In the genomic region with DNA sequence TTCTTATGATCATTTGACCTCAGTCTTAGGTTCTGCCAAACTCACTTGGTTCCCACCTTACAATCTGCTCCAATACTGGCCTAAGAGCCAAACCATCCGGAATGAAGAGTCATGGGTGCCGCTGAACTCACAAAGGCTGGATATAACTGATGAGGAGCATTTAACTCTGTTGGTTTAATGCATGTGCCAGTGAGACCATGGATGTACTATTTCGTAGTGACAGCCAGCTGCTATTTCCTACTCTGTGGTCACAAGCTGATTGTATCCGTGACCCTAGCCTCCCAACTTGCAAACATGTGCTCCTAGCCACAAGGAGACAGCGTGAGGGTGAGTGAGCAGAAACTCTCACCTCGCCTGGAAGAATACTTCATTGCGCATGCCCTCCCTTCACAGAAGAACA, we compare ENCODE assay signal across 9 cellular contexts.
DNase-seq lines count a peak whose midpoint lies in the region; ATAC-seq and TF ChIP-seq lines count a peak whose summit lies in the region.
"Had no signal": no experiment of that assay in that cellular context is flagged by ENCODE, and none has a peak within 500 bp of the region (broad histone marks: within the 10 kb centered on the region; RNA-seq: fewer than 3 reads in every experiment).

No MANE protein-coding gene starts in this region.

- H3K9me3 ChIP-seq in neural progenitor cell (ENCODE audit: low read depth) = no peaks in the 10 kb centered on the region

- H3K27me3 Mint-ChIP-seq in neural progenitor cell (ENCODE audit: insufficient read depth, low read depth) = no peaks in the 10 kb centered on the region
- H3K27me3 Mint-ChIP-seq in activated naive CD4-positive, alpha-beta T cell treated with anti-CD3 and anti-CD28 coated beads for 36 hours (ENCODE audit: low read depth) = no peaks in the 10 kb centered on the region

- no peaks in the 10 kb centered on the region for H3K27me3 ChIP-seq in neural progenitor cell

- peak overlapping the region; percentile 31 for H3K4me3 Mint-ChIP-seq in neural progenitor cell
- no peak overlapping the region for H3K4me3 Mint-ChIP-seq in activated naive CD4-positive, alpha-beta T cell treated with anti-CD3 and anti-CD28 coated beads for 36 hours

- no peak overlapping the region for H3K9ac ChIP-seq in neural progenitor cell

- H3K4me2 ChIP-seq in neural progenitor cell = no peak overlapping the region

- H3K27ac ChIP-seq in neural progenitor cell = no peak overlapping the region

- no peaks in the 10 kb centered on the region for H3K9me3 Mint-ChIP-seq in neural progenitor cell
- H3K9me3 Mint-ChIP-seq in activated naive CD4-positive, alpha-beta T cell treated with anti-CD3 and anti-CD28 coated beads for 36 hours = no peaks in the 10 kb centered on the region

- H3F3A ChIP-seq in neural progenitor cell (ENCODE audit: low read depth) = no peaks in the 10 kb centered on the region

- peaks cover 7% of the 10 kb centered on the region for H3K36me3 Mint-ChIP-seq in neural progenitor cell
- peaks cover 17% of the 10 kb centered on the region for H3K36me3 Mint-ChIP-seq in activated naive CD4-positive, alpha-beta T cell treated with anti-CD3 and anti-CD28 coated beads for 36 hours (ENCODE audit: low read depth)

- no peaks in the 10 kb centered on the region for H3K36me3 ChIP-seq in neural progenitor cell

- DNase-seq in Daoy (ENCODE audit: low read depth) (peak; percentile 6), cardiac fibroblast (ENCODE audit: low read depth in 2 of 2) (peak; percentile 23 to 29), neural progenitor cell (ENCODE audit: low spot score) (no peak), cerebellum (ENCODE audit: low spot score) (no peak)
- no peak for DNase-seq in activated naive CD4-positive, alpha-beta T cell treated with anti-CD3 and anti-CD28 coated beads for 36 hours
- DNase-seq in activated CD8-positive, alpha-beta memory T cell treated with anti-CD3 and anti-CD28 coated beads, Interleukin-2, amount 50 U/mL, for 4 hours = no peak
- DNase-seq: NCI-H1694 treated with DMSO at 0.1 percent for 48 hours had no signal

- peaks cover 19% of the 10 kb centered on the region for H3K4me1 Mint-ChIP-seq in neural progenitor cell
- H3K4me1 Mint-ChIP-seq in activated naive CD4-positive, alpha-beta T cell treated with anti-CD3 and anti-CD28 coated beads for 36 hours (ENCODE audit: low read depth) = peaks cover 10% of the 10 kb centered on the region

- ATAC-seq in HG03175 (IDR thresholded peaks at IDR 0.05; ENCODE audit: unreplicated experiment) = peak; percentile 53
- ATAC-seq in HG03135 (IDR thresholded peaks at IDR 0.05; ENCODE audit: unreplicated experiment) = no peak

- no peak overlapping the region for H3K4me3 ChIP-seq in cardiac fibroblast (replicated peaks in 1 of 2; ENCODE audit: low read depth in 2 of 2, low read length in 2 of 2)
- no peak overlapping the region for H3K4me3 ChIP-seq in neural progenitor cell

- CTCF ChIA-PET in activated naive CD4-positive, alpha-beta T cell treated with anti-CD3 and anti-CD28 coated beads for 36 hours (lab: Charles Lee) = interaction anchor here (0.7 to 2.4 kb wide), 4 partner anchors 24 to 393 kb away, joined by 3 to 16 read pairs (median 4); no protein-coding TSS in a partner anchor

- H3K79me2 ChIP-seq in neural progenitor cell (ENCODE audit: low read depth) = no peaks in the 10 kb centered on the region

- TF ChIP-seq CTCF in cardiac fibroblast (IDR thresholded peaks at IDR 0.05; ENCODE audit: low read depth, low read length) (no peak), neural progenitor cell (IDR thresholded peaks at IDR 0.05) (no peak)

- H4K20me1 ChIP-seq in neural progenitor cell (ENCODE audit: low read depth) = no peaks in the 10 kb centered on the region

- H3K4me1 ChIP-seq in neural progenitor cell = peaks cover 6% of the 10 kb centered on the region

- no peak overlapping the region for H2AFZ ChIP-seq in neural progenitor cell (replicated peaks)

- intact Hi-C loops in activated naive CD4-positive, alpha-beta T cell treated with anti-CD3 and anti-CD28 coated beads for 36 hours (cut with micrococcal nuclease) = no loop called here

- peak overlapping the region; percentile 35 for H3K27ac Mint-ChIP-seq in neural progenitor cell
- H3K27ac Mint-ChIP-seq in activated naive CD4-positive, alpha-beta T cell treated with anti-CD3 and anti-CD28 coated beads for 36 hours = no peak overlapping the region

Comparison
In these comparisons a context has a peak if more than half of its experiments do, and no peak if none do; other contexts are left out.
1. DNase-seq: peak in Daoy (single experiment) and cardiac fibroblast (2 of 2); none in neural progenitor cell (single experiment), cerebellum (single experiment), activated naive CD4-positive, alpha-beta T cell treated with anti-CD3 and anti-CD28 coated beads for 36 hours (single experiment) and activated CD8-positive, alpha-beta memory T cell treated with anti-CD3 and anti-CD28 coated beads, Interleukin-2, amount 50 U/mL, for 4 hours (single experiment).